In the genomic region with DNA sequence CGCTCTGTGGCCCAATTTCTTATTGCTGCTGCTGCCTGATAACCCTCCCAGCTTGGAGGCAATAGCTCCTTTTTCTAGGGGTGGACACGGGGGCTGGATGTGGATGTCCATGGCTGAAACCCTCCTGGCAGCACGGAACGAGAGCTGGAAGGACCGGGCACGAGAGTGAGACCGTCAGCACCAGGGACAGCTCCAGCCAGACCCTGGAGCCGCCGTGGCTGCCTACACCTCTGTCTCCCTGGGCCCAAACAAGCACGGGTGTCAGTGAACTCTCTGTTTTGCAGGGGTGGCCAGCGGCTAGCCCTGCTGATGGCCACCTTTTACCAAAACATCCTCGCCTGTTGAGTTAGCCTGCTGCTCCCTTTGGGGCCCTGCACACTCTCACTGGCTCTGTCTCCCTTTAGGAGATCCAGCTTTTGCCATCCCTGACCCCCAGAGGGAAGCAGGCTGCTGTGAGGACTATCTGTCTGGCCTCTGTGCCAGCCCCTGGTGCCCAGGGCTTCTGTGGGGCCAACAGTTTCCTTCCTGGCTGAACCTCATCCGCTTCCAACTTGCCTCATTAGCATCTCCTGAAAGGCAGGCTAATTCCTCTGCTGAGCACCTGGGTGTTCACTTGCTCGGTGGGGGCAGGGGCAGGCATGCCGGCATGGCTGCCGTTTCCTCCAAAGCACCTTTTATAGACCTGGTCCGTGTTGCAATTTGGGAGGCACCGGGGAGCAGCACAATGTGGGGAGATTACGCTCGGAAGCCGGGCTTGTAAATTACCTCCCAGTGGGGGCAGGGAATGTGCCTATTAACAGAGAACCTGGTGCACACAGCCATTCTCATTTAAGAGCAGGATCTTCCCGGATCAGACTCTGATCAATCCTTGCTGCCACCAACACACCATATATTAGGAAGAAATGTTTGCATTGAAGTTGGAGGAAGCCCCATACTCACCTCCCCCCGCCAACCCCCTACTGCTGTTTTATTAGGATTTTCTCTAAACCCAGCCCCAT, we compare ENCODE assay signal across 1 cellular context.
TF ChIP-seq lines count a peak whose summit lies in the region.

No MANE protein-coding gene starts in this region.

TF ChIP-seq in HepG2, 621 proteins besides CTCF, POLR2A, EP300 and RAD21 (continued from another document):
- TF ChIP-seq SP140L (CRISPR knock-in tag; IDR thresholded peaks at IDR 0.05; ENCODE audit: borderline replicate concordance) (0 out of 2 replicates have a peak, but pooled peaks have one; percentile 33), MZF1 (CRISPR knock-in tag; IDR thresholded peaks at IDR 0.05; ENCODE audit: borderline replicate concordance) (no peak), KLF9 (CRISPR knock-in tag; IDR thresholded peaks at IDR 0.05; ENCODE audit: low read depth) (no peak), MLLT10 (CRISPR knock-in tag; IDR thresholded peaks at IDR 0.05) (no peak), TGIF2 (CRISPR knock-in tag; IDR thresholded peaks at IDR 0.05) (peak; percentile 57; the same call in 1 of the 2 replicates), ZBTB38 (CRISPR knock-in tag; IDR thresholded peaks at IDR 0.05) (no peak), SIX1 (CRISPR knock-in tag; IDR thresholded peaks at IDR 0.05; ENCODE audit: borderline replicate concordance) (no peak), HNRNPH1 (optimal IDR thresholded peaks at IDR 0.05; ENCODE audit: low read depth, low read length) (no peak), RARG (CRISPR knock-in tag; IDR thresholded peaks at IDR 0.05; ENCODE audit: low read depth) (no peak), PITX1 (CRISPR knock-in tag; IDR thresholded peaks at IDR 0.05) (0 out of 2 replicates have a peak, but pooled peaks have one; percentile 47), ZNF317 (CRISPR knock-in tag; IDR thresholded peaks at IDR 0.05) (0 out of 2 replicates have a peak, but pooled peaks have one; percentile 33), MEIS2 (CRISPR knock-in tag; IDR thresholded peaks at IDR 0.05) (0 out of 2 replicates have a peak, but pooled peaks have one; percentile 55), ZNF12 (CRISPR knock-in tag; IDR thresholded peaks at IDR 0.05) (peak; percentile 38; the same call in 1 of the 2 replicates), STAG1 (CRISPR knock-in tag; IDR thresholded peaks at IDR 0.05) (no peak), YEATS4 (CRISPR knock-in tag; IDR thresholded peaks at IDR 0.05; ENCODE audit: borderline replicate concordance) (no peak), ZNF547 (CRISPR knock-in tag; IDR thresholded peaks at IDR 0.05) (no peak; the same call in 1 of the 2 replicates)
- TF ChIP-seq, protein P1, sequence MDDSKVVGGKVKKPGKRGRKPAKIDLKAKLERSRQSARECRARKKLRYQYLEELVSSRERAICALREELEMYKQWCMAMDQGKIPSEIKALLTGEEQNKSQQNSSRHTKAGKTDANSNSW (CRISPR knock-in tag; IDR thresholded peaks at IDR 0.05; ENCODE audit: borderline replicate concordance): no peak
- TF ChIP-seq, protein P2, sequence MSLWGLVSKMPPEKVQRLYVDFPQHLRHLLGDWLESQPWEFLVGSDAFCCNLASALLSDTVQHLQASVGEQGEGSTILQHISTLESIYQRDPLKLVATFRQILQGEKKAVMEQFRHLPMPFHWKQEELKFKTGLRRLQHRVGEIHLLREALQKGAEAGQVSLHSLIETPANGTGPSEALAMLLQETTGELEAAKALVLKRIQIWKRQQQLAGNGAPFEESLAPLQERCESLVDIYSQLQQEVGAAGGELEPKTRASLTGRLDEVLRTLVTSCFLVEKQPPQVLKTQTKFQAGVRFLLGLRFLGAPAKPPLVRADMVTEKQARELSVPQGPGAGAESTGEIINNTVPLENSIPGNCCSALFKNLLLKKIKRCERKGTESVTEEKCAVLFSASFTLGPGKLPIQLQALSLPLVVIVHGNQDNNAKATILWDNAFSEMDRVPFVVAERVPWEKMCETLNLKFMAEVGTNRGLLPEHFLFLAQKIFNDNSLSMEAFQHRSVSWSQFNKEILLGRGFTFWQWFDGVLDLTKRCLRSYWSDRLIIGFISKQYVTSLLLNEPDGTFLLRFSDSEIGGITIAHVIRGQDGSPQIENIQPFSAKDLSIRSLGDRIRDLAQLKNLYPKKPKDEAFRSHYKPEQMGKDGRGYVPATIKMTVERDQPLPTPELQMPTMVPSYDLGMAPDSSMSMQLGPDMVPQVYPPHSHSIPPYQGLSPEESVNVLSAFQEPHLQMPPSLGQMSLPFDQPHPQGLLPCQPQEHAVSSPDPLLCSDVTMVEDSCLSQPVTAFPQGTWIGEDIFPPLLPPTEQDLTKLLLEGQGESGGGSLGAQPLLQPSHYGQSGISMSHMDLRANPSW (CRISPR knock-in tag; IDR thresholded peaks at IDR 0.05; ENCODE audit: borderline replicate concordance): no peak
- TF ChIP-seq, protein P3, sequence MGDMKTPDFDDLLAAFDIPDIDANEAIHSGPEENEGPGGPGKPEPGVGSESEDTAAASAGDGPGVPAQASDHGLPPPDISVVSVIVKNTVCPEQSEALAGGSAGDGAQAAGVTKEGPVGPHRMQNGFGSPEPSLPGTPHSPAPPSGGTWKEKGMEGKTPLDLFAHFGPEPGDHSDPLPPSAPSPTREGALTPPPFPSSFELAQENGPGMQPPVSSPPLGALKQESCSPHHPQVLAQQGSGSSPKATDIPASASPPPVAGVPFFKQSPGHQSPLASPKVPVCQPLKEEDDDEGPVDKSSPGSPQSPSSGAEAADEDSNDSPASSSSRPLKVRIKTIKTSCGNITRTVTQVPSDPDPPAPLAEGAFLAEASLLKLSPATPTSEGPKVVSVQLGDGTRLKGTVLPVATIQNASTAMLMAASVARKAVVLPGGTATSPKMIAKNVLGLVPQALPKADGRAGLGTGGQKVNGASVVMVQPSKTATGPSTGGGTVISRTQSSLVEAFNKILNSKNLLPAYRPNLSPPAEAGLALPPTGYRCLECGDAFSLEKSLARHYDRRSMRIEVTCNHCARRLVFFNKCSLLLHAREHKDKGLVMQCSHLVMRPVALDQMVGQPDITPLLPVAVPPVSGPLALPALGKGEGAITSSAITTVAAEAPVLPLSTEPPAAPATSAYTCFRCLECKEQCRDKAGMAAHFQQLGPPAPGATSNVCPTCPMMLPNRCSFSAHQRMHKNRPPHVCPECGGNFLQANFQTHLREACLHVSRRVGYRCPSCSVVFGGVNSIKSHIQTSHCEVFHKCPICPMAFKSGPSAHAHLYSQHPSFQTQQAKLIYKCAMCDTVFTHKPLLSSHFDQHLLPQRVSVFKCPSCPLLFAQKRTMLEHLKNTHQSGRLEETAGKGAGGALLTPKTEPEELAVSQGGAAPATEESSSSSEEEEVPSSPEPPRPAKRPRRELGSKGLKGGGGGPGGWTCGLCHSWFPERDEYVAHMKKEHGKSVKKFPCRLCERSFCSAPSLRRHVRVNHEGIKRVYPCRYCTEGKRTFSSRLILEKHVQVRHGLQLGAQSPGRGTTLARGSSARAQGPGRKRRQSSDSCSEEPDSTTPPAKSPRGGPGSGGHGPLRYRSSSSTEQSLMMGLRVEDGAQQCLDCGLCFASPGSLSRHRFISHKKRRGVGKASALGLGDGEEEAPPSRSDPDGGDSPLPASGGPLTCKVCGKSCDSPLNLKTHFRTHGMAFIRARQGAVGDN (CRISPR knock-in tag; IDR thresholded peaks at IDR 0.05): peak; percentile 50
- TF ChIP-seq, protein P4, sequence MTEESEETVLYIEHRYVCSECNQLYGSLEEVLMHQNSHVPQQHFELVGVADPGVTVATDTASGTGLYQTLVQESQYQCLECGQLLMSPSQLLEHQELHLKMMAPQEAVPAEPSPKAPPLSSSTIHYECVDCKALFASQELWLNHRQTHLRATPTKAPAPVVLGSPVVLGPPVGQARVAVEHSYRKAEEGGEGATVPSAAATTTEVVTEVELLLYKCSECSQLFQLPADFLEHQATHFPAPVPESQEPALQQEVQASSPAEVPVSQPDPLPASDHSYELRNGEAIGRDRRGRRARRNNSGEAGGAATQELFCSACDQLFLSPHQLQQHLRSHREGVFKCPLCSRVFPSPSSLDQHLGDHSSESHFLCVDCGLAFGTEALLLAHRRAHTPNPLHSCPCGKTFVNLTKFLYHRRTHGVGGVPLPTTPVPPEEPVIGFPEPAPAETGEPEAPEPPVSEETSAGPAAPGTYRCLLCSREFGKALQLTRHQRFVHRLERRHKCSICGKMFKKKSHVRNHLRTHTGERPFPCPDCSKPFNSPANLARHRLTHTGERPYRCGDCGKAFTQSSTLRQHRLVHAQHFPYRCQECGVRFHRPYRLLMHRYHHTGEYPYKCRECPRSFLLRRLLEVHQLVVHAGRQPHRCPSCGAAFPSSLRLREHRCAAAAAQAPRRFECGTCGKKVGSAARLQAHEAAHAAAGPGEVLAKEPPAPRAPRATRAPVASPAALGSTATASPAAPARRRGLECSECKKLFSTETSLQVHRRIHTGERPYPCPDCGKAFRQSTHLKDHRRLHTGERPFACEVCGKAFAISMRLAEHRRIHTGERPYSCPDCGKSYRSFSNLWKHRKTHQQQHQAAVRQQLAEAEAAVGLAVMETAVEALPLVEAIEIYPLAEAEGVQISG (CRISPR knock-in tag; IDR thresholded peaks at IDR 0.05): peak; percentile 63; the same call in 1 of the 2 replicates
- TF ChIP-seq, protein P5, sequence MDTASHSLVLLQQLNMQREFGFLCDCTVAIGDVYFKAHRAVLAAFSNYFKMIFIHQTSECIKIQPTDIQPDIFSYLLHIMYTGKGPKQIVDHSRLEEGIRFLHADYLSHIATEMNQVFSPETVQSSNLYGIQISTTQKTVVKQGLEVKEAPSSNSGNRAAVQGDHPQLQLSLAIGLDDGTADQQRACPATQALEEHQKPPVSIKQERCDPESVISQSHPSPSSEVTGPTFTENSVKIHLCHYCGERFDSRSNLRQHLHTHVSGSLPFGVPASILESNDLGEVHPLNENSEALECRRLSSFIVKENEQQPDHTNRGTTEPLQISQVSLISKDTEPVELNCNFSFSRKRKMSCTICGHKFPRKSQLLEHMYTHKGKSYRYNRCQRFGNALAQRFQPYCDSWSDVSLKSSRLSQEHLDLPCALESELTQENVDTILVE (CRISPR knock-in tag; IDR thresholded peaks at IDR 0.05): peak; percentile 68; the same call in 1 of the 2 replicates
- TF ChIP-seq, protein P6, sequence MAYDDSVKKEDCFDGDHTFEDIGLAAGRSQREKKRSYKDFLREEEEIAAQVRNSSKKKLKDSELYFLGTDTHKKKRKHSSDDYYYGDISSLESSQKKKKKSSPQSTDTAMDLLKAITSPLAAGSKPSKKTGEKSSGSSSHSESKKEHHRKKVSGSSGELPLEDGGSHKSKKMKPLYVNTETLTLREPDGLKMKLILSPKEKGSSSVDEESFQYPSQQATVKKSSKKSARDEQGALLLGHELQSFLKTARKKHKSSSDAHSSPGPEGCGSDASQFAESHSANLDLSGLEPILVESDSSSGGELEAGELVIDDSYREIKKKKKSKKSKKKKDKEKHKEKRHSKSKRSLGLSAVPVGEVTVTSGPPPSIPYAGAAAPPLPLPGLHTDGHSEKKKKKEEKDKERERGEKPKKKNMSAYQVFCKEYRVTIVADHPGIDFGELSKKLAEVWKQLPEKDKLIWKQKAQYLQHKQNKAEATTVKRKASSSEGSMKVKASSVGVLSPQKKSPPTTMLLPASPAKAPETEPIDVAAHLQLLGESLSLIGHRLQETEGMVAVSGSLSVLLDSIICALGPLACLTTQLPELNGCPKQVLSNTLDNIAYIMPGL (CRISPR knock-in tag; IDR thresholded peaks at IDR 0.05; ENCODE audit: borderline replicate concordance in 1 of 2, low read depth in 1 of 2): no peak
TF ChIP-seq in HepG2: peak in this region for 150.
